In genomic region chr1:3624194-3625136, GRCh38 we compare ENCODE assay signal across 1 cellular context.
TF ChIP-seq lines count a peak whose summit lies in the region.

Gene TPRG1L (plus strand): TSS chr1:3625015. CDS start chr1:3625073, 58 bp downstream.

TF ChIP-seq in HepG2, 621 proteins besides CTCF, POLR2A, EP300 and RAD21 (continued from another document and continues in another):
- TF ChIP-seq BCLAF1 (IDR thresholded peaks at IDR 0.05) (no peak), MTF1 (CRISPR knock-in tag; IDR thresholded peaks at IDR 0.05) (no peak), ZNF773 (CRISPR knock-in tag; IDR thresholded peaks at IDR 0.05; ENCODE audit: borderline replicate concordance) (no peak; the same call in 1 of the 2 replicates), ZSCAN31 (CRISPR knock-in tag; IDR thresholded peaks at IDR 0.05; ENCODE audit: low read depth) (no peak), ZNF776 (CRISPR knock-in tag; IDR thresholded peaks at IDR 0.05) (no peak; the same call in 1 of the 2 replicates), GATA4 (IDR thresholded peaks at IDR 0.05; ENCODE audit: borderline replicate concordance, low read depth) (no peak), ZNF382 (CRISPR knock-in tag; IDR thresholded peaks at IDR 0.05; ENCODE audit: borderline replicate concordance) (no peak), ATAD3A (CRISPR knock-in tag; IDR thresholded peaks at IDR 0.05) (no peak), ZNF879 (CRISPR knock-in tag; IDR thresholded peaks at IDR 0.05) (no peak), U2AF2 (IDR thresholded peaks at IDR 0.05; ENCODE audit: low read depth, low read length) (no peak), U2AF1 (optimal IDR thresholded peaks at IDR 0.05; ENCODE audit: low read depth, low read length) (no peak), PPARG (CRISPR knock-in tag; conservative IDR thresholded peaks at IDR 0.05) (no peak), SOX6 (IDR thresholded peaks at IDR 0.05) (no peak), SOX6 (CRISPR knock-in tag; IDR thresholded peaks at IDR 0.05) (no peak), NONO (IDR thresholded peaks at IDR 0.05) (no peak), NONO (CRISPR knock-in tag; conservative IDR thresholded peaks at IDR 0.05) (peak; percentile 56; the same call in 1 of the 2 replicates), PAF1 (CRISPR knock-in tag; IDR thresholded peaks at IDR 0.05) (no peak), GABPA (IDR thresholded peaks at IDR 0.05; ENCODE audit: low read depth, low read length) (peak; percentile 92), GABPA (CRISPR knock-in tag; IDR thresholded peaks at IDR 0.05; ENCODE audit: low read depth) (peak; percentile 96), POLR2AphosphoS5 (IDR thresholded peaks at IDR 0.05; ENCODE audit: low read depth, low read length) (0 out of 2 replicates have a peak, but pooled peaks have one; percentile 32), SMARCE1 (IDR thresholded peaks at IDR 0.05; ENCODE audit: borderline replicate concordance) (no peak), SIN3B (IDR thresholded peaks at IDR 0.05; ENCODE audit: low read length) (no peak), YEATS4 (CRISPR knock-in tag; IDR thresholded peaks at IDR 0.05; ENCODE audit: borderline replicate concordance) (peak; percentile 58; the same call in 1 of the 2 replicates), HNRNPK (IDR thresholded peaks at IDR 0.05; ENCODE audit: low read depth, low read length, poor library complexity, severe bottlenecking) (no peak), ZNF639 (CRISPR knock-in tag; conservative IDR thresholded peaks at IDR 0.05) (peak; percentile 72), ZNF615 (CRISPR knock-in tag; IDR thresholded peaks at IDR 0.05; ENCODE audit: borderline replicate concordance) (no peak), PBX3 (CRISPR knock-in tag; IDR thresholded peaks at IDR 0.05; ENCODE audit: borderline replicate concordance) (peak; percentile 32; the same call in 1 of the 2 replicates), USF2 (IDR thresholded peaks at IDR 0.05; ENCODE audit: low read depth, low read length) (no peak; the same call in 1 of the 2 replicates), USF2 (CRISPR knock-in tag; IDR thresholded peaks at IDR 0.05; ENCODE audit: borderline replicate concordance) (peak; percentile 67; the same call in 1 of the 2 replicates), ZNF350 (CRISPR knock-in tag; IDR thresholded peaks at IDR 0.05; ENCODE audit: borderline replicate concordance, low read depth) (0 out of 2 replicates have a peak, but pooled peaks have one; percentile 28), ZBTB21 (CRISPR knock-in tag; IDR thresholded peaks at IDR 0.05) (no peak), MED1 (CRISPR knock-in tag; IDR thresholded peaks at IDR 0.05) (peak; percentile 32; the same call in 1 of the 2 replicates), ZNF335 (CRISPR knock-in tag; IDR thresholded peaks at IDR 0.05) (no peak), TEAD2 (CRISPR knock-in tag; IDR thresholded peaks at IDR 0.05) (no peak), REL (CRISPR knock-in tag; conservative IDR thresholded peaks at IDR 0.05) (0 out of 2 replicates have a peak, but pooled peaks have one; percentile 36), ZBTB26 (CRISPR knock-in tag; IDR thresholded peaks at IDR 0.05; ENCODE audit: borderline replicate concordance) (no peak; the same call in 1 of the 2 replicates), ZNF496 (CRISPR knock-in tag; IDR thresholded peaks at IDR 0.05; ENCODE audit: insufficient replicate concordance) (no peak), ZNF430 (CRISPR knock-in tag; IDR thresholded peaks at IDR 0.05) (no peak)
- TF ChIP-seq, protein P1, sequence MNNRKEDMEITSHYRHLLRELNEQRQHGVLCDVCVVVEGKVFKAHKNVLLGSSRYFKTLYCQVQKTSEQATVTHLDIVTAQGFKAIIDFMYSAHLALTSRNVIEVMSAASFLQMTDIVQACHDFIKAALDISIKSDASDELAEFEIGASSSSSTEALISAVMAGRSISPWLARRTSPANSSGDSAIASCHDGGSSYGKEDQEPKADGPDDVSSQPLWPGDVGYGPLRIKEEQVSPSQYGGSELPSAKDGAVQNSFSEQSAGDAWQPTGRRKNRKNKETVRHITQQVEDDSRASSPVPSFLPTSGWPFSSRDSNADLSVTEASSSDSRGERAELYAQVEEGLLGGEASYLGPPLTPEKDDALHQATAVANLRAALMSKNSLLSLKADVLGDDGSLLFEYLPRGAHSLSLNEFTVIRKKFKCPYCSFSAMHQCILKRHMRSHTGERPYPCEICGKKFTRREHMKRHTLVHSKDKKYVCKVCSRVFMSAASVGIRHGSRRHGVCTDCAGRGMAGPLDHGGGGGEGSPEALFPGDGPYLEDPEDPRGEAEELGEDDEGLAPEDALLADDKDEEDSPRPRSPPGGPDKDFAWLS (CRISPR knock-in tag; IDR thresholded peaks at IDR 0.05; ENCODE audit: borderline replicate concordance), result no peak
- TF ChIP-seq, protein P2, sequence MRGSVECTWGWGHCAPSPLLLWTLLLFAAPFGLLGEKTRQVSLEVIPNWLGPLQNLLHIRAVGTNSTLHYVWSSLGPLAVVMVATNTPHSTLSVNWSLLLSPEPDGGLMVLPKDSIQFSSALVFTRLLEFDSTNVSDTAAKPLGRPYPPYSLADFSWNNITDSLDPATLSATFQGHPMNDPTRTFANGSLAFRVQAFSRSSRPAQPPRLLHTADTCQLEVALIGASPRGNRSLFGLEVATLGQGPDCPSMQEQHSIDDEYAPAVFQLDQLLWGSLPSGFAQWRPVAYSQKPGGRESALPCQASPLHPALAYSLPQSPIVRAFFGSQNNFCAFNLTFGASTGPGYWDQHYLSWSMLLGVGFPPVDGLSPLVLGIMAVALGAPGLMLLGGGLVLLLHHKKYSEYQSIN (CRISPR knock-in tag; IDR thresholded peaks at IDR 0.05; ENCODE audit: borderline replicate concordance), result no peak
- TF ChIP-seq, protein P3, sequence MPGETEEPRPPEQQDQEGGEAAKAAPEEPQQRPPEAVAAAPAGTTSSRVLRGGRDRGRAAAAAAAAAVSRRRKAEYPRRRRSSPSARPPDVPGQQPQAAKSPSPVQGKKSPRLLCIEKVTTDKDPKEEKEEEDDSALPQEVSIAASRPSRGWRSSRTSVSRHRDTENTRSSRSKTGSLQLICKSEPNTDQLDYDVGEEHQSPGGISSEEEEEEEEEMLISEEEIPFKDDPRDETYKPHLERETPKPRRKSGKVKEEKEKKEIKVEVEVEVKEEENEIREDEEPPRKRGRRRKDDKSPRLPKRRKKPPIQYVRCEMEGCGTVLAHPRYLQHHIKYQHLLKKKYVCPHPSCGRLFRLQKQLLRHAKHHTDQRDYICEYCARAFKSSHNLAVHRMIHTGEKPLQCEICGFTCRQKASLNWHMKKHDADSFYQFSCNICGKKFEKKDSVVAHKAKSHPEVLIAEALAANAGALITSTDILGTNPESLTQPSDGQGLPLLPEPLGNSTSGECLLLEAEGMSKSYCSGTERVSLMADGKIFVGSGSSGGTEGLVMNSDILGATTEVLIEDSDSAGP (CRISPR knock-in tag; IDR thresholded peaks at IDR 0.05; ENCODE audit: borderline replicate concordance), result peak; percentile 65; the same call in 1 of the 2 replicates
- TF ChIP-seq, protein P4, sequence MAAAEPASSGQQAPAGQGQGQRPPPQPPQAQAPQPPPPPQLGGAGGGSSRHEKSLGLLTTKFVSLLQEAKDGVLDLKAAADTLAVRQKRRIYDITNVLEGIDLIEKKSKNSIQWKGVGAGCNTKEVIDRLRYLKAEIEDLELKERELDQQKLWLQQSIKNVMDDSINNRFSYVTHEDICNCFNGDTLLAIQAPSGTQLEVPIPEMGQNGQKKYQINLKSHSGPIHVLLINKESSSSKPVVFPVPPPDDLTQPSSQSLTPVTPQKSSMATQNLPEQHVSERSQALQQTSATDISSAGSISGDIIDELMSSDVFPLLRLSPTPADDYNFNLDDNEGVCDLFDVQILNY (CRISPR knock-in tag; conservative IDR thresholded peaks at IDR 0.05), result peak; percentile 20; the same call in 1 of the 2 replicates
- TF ChIP-seq, protein P5, sequence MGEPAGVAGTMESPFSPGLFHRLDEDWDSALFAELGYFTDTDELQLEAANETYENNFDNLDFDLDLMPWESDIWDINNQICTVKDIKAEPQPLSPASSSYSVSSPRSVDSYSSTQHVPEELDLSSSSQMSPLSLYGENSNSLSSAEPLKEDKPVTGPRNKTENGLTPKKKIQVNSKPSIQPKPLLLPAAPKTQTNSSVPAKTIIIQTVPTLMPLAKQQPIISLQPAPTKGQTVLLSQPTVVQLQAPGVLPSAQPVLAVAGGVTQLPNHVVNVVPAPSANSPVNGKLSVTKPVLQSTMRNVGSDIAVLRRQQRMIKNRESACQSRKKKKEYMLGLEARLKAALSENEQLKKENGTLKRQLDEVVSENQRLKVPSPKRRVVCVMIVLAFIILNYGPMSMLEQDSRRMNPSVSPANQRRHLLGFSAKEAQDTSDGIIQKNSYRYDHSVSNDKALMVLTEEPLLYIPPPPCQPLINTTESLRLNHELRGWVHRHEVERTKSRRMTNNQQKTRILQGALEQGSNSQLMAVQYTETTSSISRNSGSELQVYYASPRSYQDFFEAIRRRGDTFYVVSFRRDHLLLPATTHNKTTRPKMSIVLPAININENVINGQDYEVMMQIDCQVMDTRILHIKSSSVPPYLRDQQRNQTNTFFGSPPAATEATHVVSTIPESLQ (CRISPR knock-in tag; conservative IDR thresholded peaks at IDR 0.05), result no peak
- TF ChIP-seq, protein P6, sequence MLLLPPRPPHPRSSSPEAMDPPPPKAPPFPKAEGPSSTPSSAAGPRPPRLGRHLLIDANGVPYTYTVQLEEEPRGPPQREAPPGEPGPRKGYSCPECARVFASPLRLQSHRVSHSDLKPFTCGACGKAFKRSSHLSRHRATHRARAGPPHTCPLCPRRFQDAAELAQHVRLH (CRISPR knock-in tag; IDR thresholded peaks at IDR 0.05; ENCODE audit: borderline replicate concordance, low read depth), result no peak
- TF ChIP-seq, protein P7, sequence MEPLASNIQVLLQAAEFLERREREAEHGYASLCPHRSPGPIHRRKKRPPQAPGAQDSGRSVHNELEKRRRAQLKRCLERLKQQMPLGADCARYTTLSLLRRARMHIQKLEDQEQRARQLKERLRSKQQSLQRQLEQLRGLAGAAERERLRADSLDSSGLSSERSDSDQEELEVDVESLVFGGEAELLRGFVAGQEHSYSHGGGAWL (CRISPR knock-in tag; IDR thresholded peaks at IDR 0.05), result peak; percentile 65; the same call in 1 of the 2 replicates
- TF ChIP-seq, protein P8, sequence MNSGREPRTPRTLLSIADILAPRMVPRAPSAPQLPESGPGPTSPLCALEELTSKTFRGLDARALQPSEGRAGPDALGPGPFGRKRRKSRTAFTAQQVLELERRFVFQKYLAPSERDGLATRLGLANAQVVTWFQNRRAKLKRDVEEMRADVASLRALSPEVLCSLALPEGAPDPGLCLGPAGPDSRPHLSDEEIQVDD (CRISPR knock-in tag; IDR thresholded peaks at IDR 0.05; ENCODE audit: borderline replicate concordance), result no peak
